In genomic region chr1:34549199-34549598, GRCh38 we compare ENCODE assay signal across 12 cellular contexts.
DNase-seq lines count a peak whose midpoint lies in the region; ATAC-seq and TF ChIP-seq lines count a peak whose summit lies in the region.
"Had no signal": no experiment of that assay in that cellular context is flagged by ENCODE, and none has a peak within 500 bp of the region (broad histone marks: within the 10 kb centered on the region; RNA-seq: fewer than 3 reads in every experiment).

No MANE protein-coding gene starts in this region.

- in situ Hi-C loops in GM13976 (cut with MboI; ENCODE audit: low sequenced_read_pairs, unreplicated experiment): no loop called here
- in situ Hi-C loops in Panc1 (cut with HindIII; ENCODE audit: low pct_unique_long_range_greater_than_20kb, low sequenced_read_pairs): no loop called here

- CTCF ChIA-PET in Panc1 (lab: Charles Lee): no interaction called here

- no peaks in the 10 kb centered on the region for H3K4me1 Mint-ChIP-seq in chondrocyte (ENCODE audit: low read depth)
- H3K4me1 Mint-ChIP-seq: immature natural killer cell; stimulated activated memory B cell treated with anti-CD40 and anti-IgM and Interleukin-4, amounts not matched to agents 10 μg/mL and 1 μg/mL and 100 μg/mL, for 72 hours had no signal

- no peak overlapping the region for H3K4me3 ChIP-seq in Panc1 (ENCODE audit: low read depth in 2 of 2, low read length in 2 of 2)
- H3K4me3 ChIP-seq: right atrium auricular region had no signal

- H3K27ac ChIP-seq in Panc1 (ENCODE audit: low read length): no peak overlapping the region
- H3K27ac ChIP-seq: right atrium auricular region had no signal

- DNase-seq in CD1c-positive myeloid dendritic cell (ENCODE audit: extremely low spot score): peak; percentile 3
- no peak for DNase-seq in GM13976 (ENCODE audit: low spot score)
- DNase-seq in Panc1 (ENCODE audit: low read depth, low spot score): no peak
- DNase-seq in iPS DF 4.7 (ENCODE audit: extremely low read depth, low spot score): peak; percentile 22
- DNase-seq in middle frontal gyrus (ENCODE audit: extremely low spot score, low spot score): no peak
- DNase-seq in chondrocyte (ENCODE audit: low spot score): no peak
- DNase-seq: immature natural killer cell had no signal

- H3K9me3 ChIP-seq in Panc1 (ENCODE audit: control insufficient read depth, insufficient read depth, low read depth, low read length): no peaks in the 10 kb centered on the region
- H3K9me3 ChIP-seq: right atrium auricular region had no signal

- H3K27ac Mint-ChIP-seq in chondrocyte (ENCODE audit: unreplicated experiment): no peak overlapping the region
- H3K27ac Mint-ChIP-seq: immature natural killer cell; stimulated activated memory B cell treated with anti-CD40 and anti-IgM and Interleukin-4, amounts not matched to agents 10 μg/mL and 1 μg/mL and 100 μg/mL, for 72 hours had no signal

- ATAC-seq in Panc1 (peak; percentile 48; the same call in 1 of the 2 replicates), GM18861 (IDR thresholded peaks at IDR 0.05; ENCODE audit: unreplicated experiment) (no peak), HG03175 (IDR thresholded peaks at IDR 0.05; ENCODE audit: unreplicated experiment) (no peak)
- ATAC-seq: Right ventricle myocardium inferior; stimulated activated memory B cell treated with anti-CD40 and anti-IgM and Interleukin-4, amounts not matched to agents 10 μg/mL and 1 μg/mL and 100 μg/mL, for 72 hours had no signal

- H3K36me3 ChIP-seq in Panc1 (ENCODE audit: control insufficient read depth, insufficient read depth, low read length): no peaks in the 10 kb centered on the region
- H3K36me3 ChIP-seq: right atrium auricular region had no signal

- H3K27me3 Mint-ChIP-seq in chondrocyte (ENCODE audit: low read depth): no peaks in the 10 kb centered on the region

- no peaks in the 10 kb centered on the region for H3K36me3 Mint-ChIP-seq in chondrocyte (ENCODE audit: low read depth)
- H3K36me3 Mint-ChIP-seq: immature natural killer cell; stimulated activated memory B cell treated with anti-CD40 and anti-IgM and Interleukin-4, amounts not matched to agents 10 μg/mL and 1 μg/mL and 100 μg/mL, for 72 hours had no signal

- TF ChIP-seq CTCF in GM13976 (IDR thresholded peaks at IDR 0.05; ENCODE audit: borderline replicate concordance, control extremely low read depth, extremely low read depth, insufficient read depth, missing control alignments) (peak; percentile 15), Panc1 (IDR thresholded peaks at IDR 0.05) (peak; percentile 41), chondrocyte (IDR thresholded peaks at IDR 0.05) (no peak)

- H3K4me3 Mint-ChIP-seq in chondrocyte (ENCODE audit: unreplicated experiment): no peak overlapping the region
- H3K4me3 Mint-ChIP-seq: immature natural killer cell; stimulated activated memory B cell treated with anti-CD40 and anti-IgM and Interleukin-4, amounts not matched to agents 10 μg/mL and 1 μg/mL and 100 μg/mL, for 72 hours had no signal

- intact Hi-C loops in Panc1 (cut with micrococcal nuclease; ENCODE audit: unreplicated experiment): no loop called here

- BruUV-seq in Panc1 (replicated peaks; lab: Mats Ljungman, UMichigan): no TSS peak

- H3K4me1 ChIP-seq in Panc1 (ENCODE audit: control insufficient read depth, insufficient read depth, low read length): no peaks in the 10 kb centered on the region
- H3K4me1 ChIP-seq: right atrium auricular region had no signal

- H3K27me3 ChIP-seq in Panc1 (ENCODE audit: control insufficient read depth, insufficient read depth, low read length): no peaks in the 10 kb centered on the region
- H3K27me3 ChIP-seq: right atrium auricular region had no signal

- H3K9me3 Mint-ChIP-seq in chondrocyte (ENCODE audit: low read depth): peaks cover 36% of the 10 kb centered on the region

- POLR2A ChIA-PET in Panc1 (lab: Charles Lee): no interaction called here

Comparison
In these comparisons a context has a peak if more than half of its experiments do, and no peak if none do; other contexts are left out.
1. DNase-seq: peak in CD1c-positive myeloid dendritic cell (single experiment) and iPS DF 4.7 (single experiment); none in GM13976 (single experiment), Panc1 (single experiment), middle frontal gyrus (single experiment) and chondrocyte (single experiment).